Comparison of ENCODE assay signal across 8 cellular contexts in genomic region chr3:142447852-142448315, GRCh38. TPM values are rescaled to one million over a fixed set of nuclear protein-coding genes. Genes with fewer than 3 reads are reported as not detected.
DNase-seq lines count a peak whose midpoint lies in the region; ATAC-seq and TF ChIP-seq lines count a peak whose summit lies in the region.

TSS of gene XRN1 (minus strand) at chr3:142448037. CDS start at chr3:142447944, 93 bp downstream.

- CTCF ChIA-PET in GM10248 (lab: Yijun Ruan, JAX): no interaction called here

- TF ChIP-seq EP300 in suprapubic skin (IDR thresholded peaks at IDR 0.05): no peak

- TF ChIP-seq POLR2A in suprapubic skin (IDR thresholded peaks at IDR 0.05): peak; percentile 62 to 87

- H3K4me1 ChIP-seq in suprapubic skin: peaks cover 30% of the 10 kb centered on the region

- peaks cover 0 to 5% of the 10 kb centered on the region in 2 donors for H3K9me3 Mint-ChIP-seq in activated naive CD4-positive, alpha-beta T cell treated with anti-CD3 and anti-CD28 coated beads, Interleukin-2, amount 50 U/mL, for 72 hours

- peak within 1 kb of the TSS; percentile 99 to 100 for H3K27ac Mint-ChIP-seq in activated naive CD4-positive, alpha-beta T cell treated with anti-CD3 and anti-CD28 coated beads, Interleukin-2, amount 50 U/mL, for 72 hours

- H3K9me3 ChIP-seq in suprapubic skin: no peaks in the 10 kb centered on the region

- DNase-seq in GM10248 (ENCODE audit: extremely low spot score): peak; percentile 98
- peak; percentile 96 for DNase-seq in NCI-H1105 (lab: John Stamatoyannopoulos, UW)
- peak; percentile 75 for DNase-seq in SKM-1 (lab: John Stamatoyannopoulos, UW; ENCODE audit: unreplicated experiment)
- peak; percentile 93 to 99 for DNase-seq in activated naive CD4-positive, alpha-beta T cell treated with anti-CD3 and anti-CD28 coated beads, Interleukin-2, amount 50 U/mL, for 72 hours (ENCODE audit: low spot score in 2 of 2)
- peak; percentile 62 for DNase-seq in glomerular endothelial cell (ENCODE audit: extremely low read depth, low read depth, low spot score)
- peak; percentile 86 for DNase-seq in occipital lobe (lab: John Stamatoyannopoulos, UW)
- DNase-seq in suprapubic skin (ENCODE audit: low spot score in 2 of 2): peak; percentile 95 to 96

- TF ChIP-seq CTCF in GM10248 (IDR thresholded peaks at IDR 0.05; ENCODE audit: control extremely low read depth, extremely low read depth, low read depth, missing control alignments): no peak
- TF ChIP-seq CTCF in suprapubic skin (IDR thresholded peaks at IDR 0.05): no peak

- H3K27me3 ChIP-seq in suprapubic skin: no peaks in the 10 kb centered on the region

- H3K36me3 ChIP-seq in suprapubic skin: peaks cover 22% of the 10 kb centered on the region

- ATAC-seq in HG02610 (IDR thresholded peaks at IDR 0.05; ENCODE audit: unreplicated experiment): peak; percentile 90
- ATAC-seq in activated naive CD4-positive, alpha-beta T cell treated with anti-CD3 and anti-CD28 coated beads, Interleukin-2, amount 50 U/mL, for 72 hours: peak; percentile 86 to 92

- WGBS in suprapubic skin: under 1% methylated on average over 39 of the region's 40 CpGs

- peaks cover 24 to 37% of the 10 kb centered on the region in 2 donors for H3K36me3 Mint-ChIP-seq in activated naive CD4-positive, alpha-beta T cell treated with anti-CD3 and anti-CD28 coated beads, Interleukin-2, amount 50 U/mL, for 72 hours

- H3K27ac ChIP-seq in suprapubic skin: peak within 1 kb of the TSS; percentile 95

- POLR2A ChIA-PET in GM10248 (lab: Yijun Ruan, JAX): no interaction called here

- peak within 1 kb of the TSS; percentile 84 for H3K4me3 ChIP-seq in suprapubic skin

RNA-seq across cellular contexts. Expression of gene XRN1, which starts in this region (rescaled TPM):
- total RNA-seq in activated naive CD4-positive, alpha-beta T cell treated with anti-CD3 and anti-CD28 coated beads, Interleukin-2, amount 50 U/mL, for 72 hours: 10 to 100 TPM; 60.4 to 79.2 TPM
- total RNA-seq in glomerular endothelial cell: 30.9 and 47.5 TPM in 2 replicates
- 98.9 TPM for total RNA-seq in occipital lobe
- 10 to 100 TPM; 32.2 to 89.6 (median 36.6) TPM for total RNA-seq in suprapubic skin

Comparison
In these comparisons a context has a peak if more than half of its experiments do, and no peak if none do; other contexts are left out.
1. Peak in every context shown above with its lines: DNase-seq, ATAC-seq, H3K4me3 ChIP-seq and H3K27ac ChIP-seq.